ENCODE assay signal across 7 cellular contexts in the genomic region with DNA sequence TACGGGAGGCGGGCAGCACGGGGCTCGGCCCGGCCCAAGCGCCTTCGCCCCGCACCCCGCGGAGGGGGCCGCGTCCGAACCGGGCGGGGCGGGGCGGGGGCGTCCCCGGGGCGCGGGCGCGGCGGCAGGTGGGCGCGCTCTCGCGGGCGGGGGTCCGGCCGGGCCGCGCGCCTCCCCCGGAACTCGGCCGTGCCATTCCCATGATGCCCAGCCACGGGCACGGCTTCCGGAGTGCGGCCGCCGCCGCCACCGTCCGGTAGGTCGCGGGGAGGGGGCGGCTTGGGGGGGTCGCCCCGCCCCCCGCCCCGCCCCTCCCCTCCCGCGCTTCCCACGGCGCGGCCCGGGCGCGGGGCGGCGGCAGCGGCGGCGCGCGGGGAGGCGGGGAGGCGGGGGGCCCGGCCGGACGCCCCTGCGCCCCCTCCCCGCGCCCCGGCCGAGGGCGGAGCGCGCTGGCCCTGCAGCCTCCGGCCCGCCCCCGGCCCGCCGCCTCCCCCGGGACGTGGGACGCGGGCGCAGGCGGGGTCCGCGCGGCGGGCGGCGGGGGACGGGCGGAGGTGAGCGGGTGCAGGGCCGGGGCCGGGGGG. TPM values are rescaled to one million over a fixed set of nuclear protein-coding genes. Genes with fewer than 3 reads are reported as not detected.
DNase-seq lines count a peak whose midpoint lies in the region; ATAC-seq and TF ChIP-seq lines count a peak whose summit lies in the region.

A gene with protein sequence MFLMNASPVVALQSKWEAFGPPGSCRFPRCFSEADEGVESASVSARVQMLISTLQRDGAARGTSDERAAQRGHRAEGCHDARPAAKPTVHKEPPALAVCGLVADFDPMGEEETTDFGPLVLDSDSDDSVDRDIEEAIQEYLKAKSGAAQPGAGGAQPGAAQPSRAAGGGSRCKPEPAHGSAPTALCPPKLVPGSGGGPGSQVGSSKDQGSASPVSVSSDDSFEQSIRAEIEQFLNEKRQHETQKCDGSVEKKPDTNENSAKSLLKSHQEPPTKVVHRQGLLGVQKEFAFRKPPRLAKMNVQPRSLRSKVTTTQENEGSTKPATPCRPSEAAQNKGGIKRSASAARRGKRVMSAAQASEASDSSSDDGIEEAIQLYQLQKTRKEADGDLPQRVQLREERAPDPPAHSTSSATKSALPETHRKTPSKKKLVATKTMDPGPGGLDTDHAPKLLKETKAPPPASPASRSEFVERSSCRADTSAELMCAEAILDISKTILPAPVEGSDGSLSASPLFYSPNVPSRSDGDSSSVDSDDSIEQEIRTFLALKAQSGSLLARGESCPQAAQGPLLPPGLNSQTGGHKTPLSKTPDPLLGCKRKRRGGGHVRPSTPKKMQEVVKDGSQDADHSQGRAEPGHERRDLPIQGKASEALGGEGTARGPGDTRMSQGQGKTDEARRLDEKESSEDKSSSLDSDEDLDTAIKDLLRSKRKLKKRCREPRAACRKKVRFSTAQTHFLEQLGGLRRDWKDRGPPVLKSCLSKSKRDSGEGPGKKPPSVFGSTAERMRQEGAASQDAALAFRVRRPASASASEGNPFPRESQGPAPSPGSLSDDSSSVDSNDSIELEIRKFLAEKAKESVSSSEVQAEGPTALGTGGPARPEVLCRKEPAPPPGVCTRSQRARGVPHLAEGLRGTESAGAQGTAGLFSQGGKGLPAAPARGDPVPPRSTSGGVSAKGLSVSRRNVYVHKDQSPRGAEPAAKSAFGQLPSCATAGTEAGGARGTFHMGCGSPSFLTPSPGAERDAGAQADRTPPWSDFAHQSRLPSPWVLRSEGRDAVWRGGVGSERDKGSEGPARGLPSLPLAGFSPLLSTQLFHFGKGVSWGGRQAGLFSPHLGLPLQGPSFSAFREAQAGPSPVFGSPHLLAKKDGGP (N-terminal part only) (plus strand): TSS at position 314 of the 584 bp plus-strand sequence. CDS start 4,729 bp downstream, outside the sequence.

- H3K36me3 Mint-ChIP-seq in endothelial cell (ENCODE audit: low read depth, unreplicated experiment): peaks cover 3% of the 10 kb centered on the region

- no peaks in the 10 kb centered on the region for H3K9me3 Mint-ChIP-seq in endothelial cell (ENCODE audit: unreplicated experiment)

- DNase-seq in GM12865 (ENCODE audit: low read depth) (no peak), endothelial cell (ENCODE audit: low spot score) (no peak), mucosa of descending colon (peak; percentile 45 to 65 (median 60))
- DNase-seq in stimulated activated CD4-positive, alpha-beta T cell treated with anti-CD3 and anti-CD28 coated beads, Interleukin-4, amount 100 ng/mL, for 1 hour: no peak
- DNase-seq in activated CD4-positive, alpha-beta T cell treated with anti-CD3 and anti-CD28 coated beads for 4 hours: no peak
- no peak for DNase-seq in stimulated activated CD4-positive, alpha-beta T cell treated with anti-CD3 and anti-CD28 coated beads, Interleukin-12 subunit alpha, Interleukin-12 subunit beta, amount 100 ng/mL, for 4 hours

- H3K36me3 ChIP-seq in OCI-LY3 (replicated peaks; ENCODE audit: low read depth, low read length) (no peaks in the 10 kb centered on the region), mucosa of descending colon (ENCODE audit: low read depth) (no peaks in the 10 kb centered on the region)

- H4K20me1 ChIP-seq in OCI-LY3 (ENCODE audit: insufficient read depth, low read length): no peaks in the 10 kb centered on the region

- intact Hi-C loops in mucosa of descending colon (cut with DNase I, micrococcal nuclease): no loop called here

- no peaks in the 10 kb centered on the region for H3K79me2 ChIP-seq in OCI-LY3 (ENCODE audit: low read length)

- no peak for TF ChIP-seq CTCF in GM12865 (IDR thresholded peaks at IDR 0.05; ENCODE audit: insufficient read depth, low read depth, low read length, missing control alignments)
- TF ChIP-seq CTCF in OCI-LY3 (IDR thresholded peaks at IDR 0.05; ENCODE audit: low read depth, low read length): no peak
- TF ChIP-seq CTCF in endothelial cell (IDR thresholded peaks at IDR 0.05; ENCODE audit: unreplicated experiment): no peak
- TF ChIP-seq CTCF in mucosa of descending colon (IDR thresholded peaks at IDR 0.05): no peak

- no peak within 1 kb of the TSS for H3K27ac ChIP-seq in OCI-LY3 (ENCODE audit: low read length)

- H3K4me1 Mint-ChIP-seq in endothelial cell (ENCODE audit: unreplicated experiment): no peaks in the 10 kb centered on the region

- H2AFZ ChIP-seq in OCI-LY3 (ENCODE audit: low read depth, low read length): peak within 1 kb of the TSS; percentile 69; the same call in 1 of the 2 replicates

- H3K9ac ChIP-seq in OCI-LY3 (ENCODE audit: low read length): peak within 1 kb of the TSS; percentile 69

- H3K4me3 ChIP-seq in GM12865 (ENCODE audit: low read depth, low read length): peak within 1 kb of the TSS; percentile 60
- peak within 1 kb of the TSS; percentile 96 for H3K4me3 ChIP-seq in OCI-LY3 (ENCODE audit: low read length)
- H3K4me3 ChIP-seq in mucosa of descending colon: peak within 1 kb of the TSS; percentile 65

- peak; percentile 26 for ATAC-seq in mucosa of descending colon

- H3K9me3 ChIP-seq in OCI-LY3 (ENCODE audit: insufficient read depth, low read length) (no peaks in the 10 kb centered on the region), mucosa of descending colon (no peaks in the 10 kb centered on the region)

- peaks cover 8% of the 10 kb centered on the region for H3K27me3 Mint-ChIP-seq in endothelial cell (ENCODE audit: unreplicated experiment)

- peak within 1 kb of the TSS; percentile 97 for H3K4me2 ChIP-seq in OCI-LY3 (ENCODE audit: low read length)

- H3K27ac Mint-ChIP-seq in endothelial cell (ENCODE audit: unreplicated experiment): no peak within 1 kb of the TSS

- H3K4me1 ChIP-seq in OCI-LY3 (ENCODE audit: low read length): peaks cover 7% of the 10 kb centered on the region; the same call in 1 of the 2 replicates
- H3K4me1 ChIP-seq in mucosa of descending colon (ENCODE audit: low read depth): peaks cover 14% of the 10 kb centered on the region

- H3K4me3 Mint-ChIP-seq in endothelial cell (ENCODE audit: unreplicated experiment): peak within 1 kb of the TSS; percentile 90

- peaks cover 6% of the 10 kb centered on the region; the same call in 1 of the 2 replicates for H3K27me3 ChIP-seq in OCI-LY3 (ENCODE audit: low read depth, low read length)

RNA-seq across cellular contexts. Expression of the gene that starts here (rescaled TPM):
- total RNA-seq in endothelial cell (ENCODE audit: unreplicated experiment): 21.5 TPM
- total RNA-seq in mucosa of descending colon: 10 to 100 TPM; 16.4 to 24.5 (median 21.5) TPM

Comparison
In these comparisons a context has a peak if more than half of its experiments do, and no peak if none do; other contexts are left out.
1. DNase-seq: peak in mucosa of descending colon (3 of 3); none in GM12865 (single experiment), endothelial cell (single experiment), stimulated activated CD4-positive, alpha-beta T cell treated with anti-CD3 and anti-CD28 coated beads, Interleukin-4, amount 100 ng/mL, for 1 hour (single experiment), activated CD4-positive, alpha-beta T cell treated with anti-CD3 and anti-CD28 coated beads for 4 hours (0 of 2) and stimulated activated CD4-positive, alpha-beta T cell treated with anti-CD3 and anti-CD28 coated beads, Interleukin-12 subunit alpha, Interleukin-12 subunit beta, amount 100 ng/mL, for 4 hours (single experiment).
2. Peak in every context shown above with its lines, with median percentiles within 50 percentile points of each other: H3K4me3 ChIP-seq.